Comparison of ENCODE assay signal across 1 cellular context in the genomic region with DNA sequence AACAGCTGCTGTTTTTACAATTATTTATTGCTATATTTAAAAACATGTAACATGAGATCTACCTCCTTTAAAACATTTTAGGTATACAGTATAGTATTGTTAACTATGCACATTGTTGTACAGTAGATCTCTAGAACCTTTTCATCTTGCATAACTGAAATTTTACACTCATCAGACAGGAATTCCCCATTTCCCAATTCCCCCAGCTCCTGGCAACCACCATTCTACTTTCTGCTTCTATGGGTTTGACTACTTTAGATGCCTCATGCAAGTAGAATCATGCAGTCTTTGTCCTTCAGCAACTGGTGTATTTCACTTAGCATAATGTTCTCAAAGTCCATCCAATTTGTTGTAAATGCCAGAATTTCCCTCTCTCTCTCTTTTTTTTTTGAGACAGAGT.
A peak's percentile ranks its signal among the peaks of the same experiment; 100 is the strongest.
TF ChIP-seq lines count a peak whose summit lies in the region.

No MANE protein-coding gene starts in this region.

TF ChIP-seq in GM12878, 131 proteins besides CTCF, POLR2A, EP300 and RAD21 (continued from another document):
- peak; percentile 13; the same call in 1 of the 2 replicates for TF ChIP-seq RUNX3 (IDR thresholded peaks at IDR 0.05; ENCODE audit: low read length)
